ENCODE assay signal across 25 cellular contexts in genomic region chr2:198453866-198454265, GRCh38.
DNase-seq lines count a peak whose midpoint lies in the region; ATAC-seq, FAIRE-seq and TF ChIP-seq lines count a peak whose summit lies in the region.
"Had no signal": no experiment of that assay in that cellular context is flagged by ENCODE, and none has a peak within 500 bp of the region (broad histone marks: within the 10 kb centered on the region; RNA-seq: fewer than 3 reads in every experiment).

No MANE protein-coding gene starts in this region.

- no peak overlapping the region for H3K9ac ChIP-seq in K562 (ENCODE audit: insufficient read depth in 1 of 2, low read depth in 2 of 2, low read length in 2 of 2)
- H3K9ac ChIP-seq: BLaER1 had no signal

- H3K4me3 ChIP-seq in HEK293 (ENCODE audit: low read depth, low read length) (no peak overlapping the region), OCI-LY7 (ENCODE audit: low read depth, low read length, poor library complexity, severe bottlenecking) (no peak overlapping the region), K562 (no peak overlapping the region), dorsolateral prefrontal cortex (no peak overlapping the region)
- H3K4me3 ChIP-seq: BLaER1, GM12878 had no signal

- no peak overlapping the region for H3K27ac ChIP-seq in HEK293 (ENCODE audit: extremely low read depth, low read depth, low read length)
- no peak overlapping the region for H3K27ac ChIP-seq in OCI-LY7 (ENCODE audit: low read depth, low read length, poor library complexity, severe bottlenecking)
- H3K27ac ChIP-seq in K562 (ENCODE audit: extremely low read depth, low read depth, low read length) = no peak overlapping the region
- no peak overlapping the region for H3K27ac ChIP-seq in dorsolateral prefrontal cortex
- H3K27ac ChIP-seq: BLaER1 had no signal

- no peak for TF ChIP-seq POLR2A in K562 (conservative IDR thresholded peaks at IDR 0.05)

- H3K79me2 ChIP-seq in OCI-LY7 (ENCODE audit: insufficient read depth, low read depth, low read length) (no peaks in the 10 kb centered on the region), K562 (ENCODE audit: control insufficient read depth, insufficient read depth, low read length) (no peaks in the 10 kb centered on the region)

- no peaks in the 10 kb centered on the region for H3K27me3 ChIP-seq in K562 (ENCODE audit: control insufficient read depth in 2 of 2, insufficient read depth in 2 of 2, low read length in 2 of 2)
- no peaks in the 10 kb centered on the region for H3K27me3 ChIP-seq in dorsolateral prefrontal cortex
- H3K27me3 ChIP-seq: BE2C, BLaER1 had no signal

- WGBS in K562 (ENCODE audit: insufficient coverage, low coverage, missing lambda C conversion rate) = no CpG with 5 or more reads among the region's 2 CpGs

- 0 out of 2 replicates have a peak overlapping the region, but pooled peaks have one; percentile 32 for H2AFZ ChIP-seq in OCI-LY7 (ENCODE audit: low read length)
- no peak overlapping the region for H2AFZ ChIP-seq in K562 (ENCODE audit: low read depth, low read length)

- CTCF ChIA-PET in HEK293 (lab: Yijun Ruan, JAX) = interaction anchor here (0.7 kb wide), 1 partner anchor 204 kb away, joined by 3 read pairs; no protein-coding TSS in a partner anchor
- CTCF ChIA-PET in OCI-LY7 (lab: Charles Lee; ENCODE audit: unreplicated experiment) = no interaction called here
- CTCF ChIA-PET in K562 (lab: Yijun Ruan, JAX; ENCODE audit: low intra/inter-chr PET ratio) = no interaction called here

- H3K9me3 ChIP-seq in HEK293 (ENCODE audit: control insufficient read depth, insufficient read depth, low read depth, low read length) (no peaks in the 10 kb centered on the region), OCI-LY7 (ENCODE audit: low read length) (no peaks in the 10 kb centered on the region), K562 (replicated peaks; ENCODE audit: control insufficient read depth, insufficient read depth, low read depth, low read length) (no peaks in the 10 kb centered on the region)
- H3K9me3 ChIP-seq: BE2C, BLaER1 had no signal

- POLR2A ChIA-PET in HEK293 (lab: Yijun Ruan, JAX) = no interaction called here
- POLR2A ChIA-PET in OCI-LY7 (lab: Charles Lee) = interaction anchor here (0.7 kb wide), 1 partner anchor 127 kb away, joined by 5 read pairs; no protein-coding TSS in a partner anchor
- POLR2A ChIA-PET in K562 (lab: Yijun Ruan, JAX) = no interaction called here

- ATAC-seq in K562 (no peak), GM21786 (IDR thresholded peaks at IDR 0.05; ENCODE audit: unreplicated experiment) (no peak)
- ATAC-seq: GM12878 had no signal

- H3K4me2 ChIP-seq in OCI-LY7 (ENCODE audit: low read length) (no peak overlapping the region), K562 (ENCODE audit: insufficient read depth, low read length) (no peak overlapping the region)
- H3K4me2 ChIP-seq: BLaER1 had no signal

- TF ChIP-seq CTCF in HEK293 (tag by site-specific recombination; IDR thresholded peaks at IDR 0.05) = no peak
- no peak for TF ChIP-seq CTCF in OCI-LY7 (conservative IDR thresholded peaks at IDR 0.05; ENCODE audit: low read length)
- no peak for TF ChIP-seq CTCF in K562 (IDR thresholded peaks at IDR 0.05 in 2 of 3, conservative IDR thresholded peaks at IDR 0.05 in 1 of 3; ENCODE audit: insufficient read depth in 2 of 3, low read depth in 1 of 3, low read length in 3 of 3)
- no peak for TF ChIP-seq CTCF in dorsolateral prefrontal cortex (IDR thresholded peaks at IDR 0.05 in 54 of 56, conservative IDR thresholded peaks at IDR 0.05 in 2 of 56; ENCODE audit: low read depth in 1 of 56, partially characterized antibody in 56 of 56)

- BruUV-seq in OCI-LY7 (replicated peaks; lab: Mats Ljungman, UMichigan) (no TSS peak), K562 (replicated peaks; lab: Mats Ljungman, UMichigan) (no TSS peak)

- no peaks in the 10 kb centered on the region for H3K36me3 ChIP-seq in HEK293 (ENCODE audit: control insufficient read depth in 2 of 2, insufficient read depth in 1 of 2, low read length in 2 of 2)
- H3K36me3 ChIP-seq in OCI-LY7 (ENCODE audit: insufficient read depth, low read length) = no peaks in the 10 kb centered on the region
- no peaks in the 10 kb centered on the region for H3K36me3 ChIP-seq in K562 (ENCODE audit: control insufficient read depth, insufficient read depth, low read length)
- H3K36me3 ChIP-seq: BE2C, BLaER1 had no signal

- DNase-seq in OCI-LY7 (ENCODE audit: low spot score) (no peak), K562 (ENCODE audit: extremely low read depth in 1 of 4, low spot score in 3 of 4) (no peak), dorsolateral prefrontal cortex (no peak)
- DNase-seq: 8988T; ACHN; BE2C; C1 segment of cervical spinal cord; CD4-positive, alpha-beta memory T cell; CD4-positive, CD25-positive, alpha-beta regulatory T cell; CD8-positive, alpha-beta memory T cell; COR-L47; DMS 273 treated with DMSO at 0.1 percent for 48 hours; DMS153; DMS53; DMS79; DND-41; EL; GDM1 had no signal

- intact Hi-C loops in OCI-LY7 (cut with micrococcal nuclease; ENCODE audit: unreplicated experiment) (no loop called here), K562 (cut with micrococcal nuclease) (no loop called here), dorsolateral prefrontal cortex (cut with DNase I) (no loop called here)

- TF ChIP-seq EP300 in K562 (IDR thresholded peaks at IDR 0.05; ENCODE audit: low read length) = no peak

- no peaks in the 10 kb centered on the region for H4K20me1 ChIP-seq in OCI-LY7 (ENCODE audit: insufficient read depth, low read length)
- no peaks in the 10 kb centered on the region for H4K20me1 ChIP-seq in K562 (replicated peaks; ENCODE audit: control insufficient read depth, insufficient read depth, low read length)
- H4K20me1 ChIP-seq: BLaER1 had no signal

- no peak for FAIRE-seq in K562 (lab: Jason Lieb, UNC)
- FAIRE-seq: A204.1, GM12878, GM12892, GM18507 had no signal

- H3K9me2 ChIP-seq in OCI-LY7 (ENCODE audit: insufficient read depth, low read length) = no peaks in the 10 kb centered on the region

- H3K4me1 ChIP-seq in HEK293 (ENCODE audit: control insufficient read depth, insufficient read depth, low read length) (no peaks in the 10 kb centered on the region), OCI-LY7 (ENCODE audit: insufficient read depth, low read length, poor library complexity, severe bottlenecking) (peaks cover 24% of the 10 kb centered on the region), K562 (replicated peaks in 1 of 2; ENCODE audit: control insufficient read depth in 2 of 2, insufficient read depth in 2 of 2, low read length in 2 of 2) (no peaks in the 10 kb centered on the region)
- H3K4me1 ChIP-seq: BE2C, BLaER1 had no signal

- no peaks in the 10 kb centered on the region for H3K9me1 ChIP-seq in K562 (ENCODE audit: control insufficient read depth, insufficient read depth, low read length)

- in situ Hi-C loops in K562 (cut with MboI) = no loop called here

- TF ChIP-seq RAD21 in K562 (CRISPR knock-in tag; conservative IDR thresholded peaks at IDR 0.05 in 1 of 2, IDR thresholded peaks at IDR 0.05 in 1 of 2) = no peak

TF ChIP-seq in HEK293, 187 proteins besides CTCF, POLR2A, EP300 and RAD21 (continues in another document):
- no peak for TF ChIP-seq IKZF3 (tag by site-specific recombination; IDR thresholded peaks at IDR 0.05)
- no peak for TF ChIP-seq HIC1 (tag by site-specific recombination; IDR thresholded peaks at IDR 0.05)
- no peak for TF ChIP-seq ZNF132 (tag by site-specific recombination; IDR thresholded peaks at IDR 0.05; ENCODE audit: borderline replicate concordance)
- peak; percentile 52 for TF ChIP-seq ZNF366 (tag by site-specific recombination; conservative IDR thresholded peaks at IDR 0.05)

TF ChIP-seq in K562, 482 proteins besides CTCF, POLR2A, EP300 and RAD21 (continues in another document):
- TF ChIP-seq CEBPZ (IDR thresholded peaks at IDR 0.05; ENCODE audit: borderline replicate concordance, low read depth, low read length) = no peak
- no peak for TF ChIP-seq GTF2B (IDR thresholded peaks at IDR 0.05; ENCODE audit: extremely low read depth, insufficient read length)
- TF ChIP-seq BRD4 (IDR thresholded peaks at IDR 0.05) = no peak
